Comparison of ENCODE assay signal across 39 cellular contexts in the genomic region with DNA sequence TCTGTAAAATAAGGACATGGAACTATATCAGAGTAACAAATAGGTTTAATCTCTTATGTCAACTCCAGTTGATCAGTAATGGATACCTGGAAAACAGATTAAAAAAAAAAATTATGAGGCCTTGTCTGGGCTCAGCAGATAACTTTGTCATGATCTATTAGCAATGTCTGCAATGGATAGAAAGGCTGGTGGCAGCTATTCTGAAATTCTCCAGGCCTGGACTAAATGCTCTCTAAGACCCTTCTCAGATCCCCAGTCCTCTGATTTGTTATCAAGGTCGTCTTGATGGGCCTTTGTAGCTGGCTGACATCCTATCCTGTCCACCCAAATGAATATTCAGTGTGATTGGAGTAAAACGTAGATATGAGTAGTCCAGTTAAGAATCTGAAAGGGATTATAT. TPM values are rescaled to one million over a fixed set of nuclear protein-coding genes. Genes with fewer than 3 reads are reported as not detected.
"Had no signal": no experiment of that assay in that cellular context is flagged by ENCODE, and none has a peak within 500 bp of the region (broad histone marks: within the 10 kb centered on the region; RNA-seq: fewer than 3 reads in every experiment).

No MANE protein-coding gene starts in this region.

- H3K4me1 ChIP-seq: body of pancreas, breast epithelium had no signal

- H3K4me3 Mint-ChIP-seq: activated B cell treated with CpG ODN at 0.5 μM for 24 hours; activated CD4-positive, alpha-beta memory T cell treated with anti-CD3 and anti-CD28 coated beads for 36 hours; activated CD4-positive, alpha-beta T cell treated with anti-CD3 and anti-CD28 coated beads, Interleukin-2, amount 10 ng/mL, durations not matched to agents 24 days and 14 days; activated CD8-positive, alpha-beta T cell treated with anti-CD3 and anti-CD28 coated beads for 36 hours; activated naive CD4-positive, alpha-beta T cell treated with anti-CD3 and anti-CD28 coated beads for 36 hours; activated naive CD8-positive, alpha-beta T cell treated with anti-CD3 and anti-CD28 coated beads for 36 hours; activated T-cell treated with anti-CD3 and anti-CD28 coated beads, Interleukin-2, amount 50 U/mL, for 4 hours; activated T-cell treated with anti-CD3 and anti-CD28 coated beads, Interleukin-2, amount 50 U/mL, for 72 hours; activated T-helper 1 cell treated with anti-CD3 and anti-CD28 coated beads, Interleukin-12 subunit alpha, Interleukin-12 subunit beta, Interleukin-2, Interleukin-4 antibody, amounts not matched to agents 30 ng/mL and 10 ng/mL and 1 ng/mL, durations not matched to agents 14 hours and 24 hours and 36 hours; activated T-helper 17 cell treated with anti-CD3 and anti-CD28 coated beads, Interleukin-2, amount 50 U/mL, for 72 hours; central memory CD8-positive, alpha-beta T cell; T-helper 1 cell treated with Interleukin-12 subunit alpha and Interleukin-12 subunit beta and Interleukin-4 antibody, amounts not matched to agents 30 μg/mL and 1 μg/mL, for 36 hours; T-helper 2 cell treated with Interferon-gamma antibody and Interleukin-4, amounts not matched to agents 5 μg/mL and 100 μg/mL, for 36 hours had no signal

- DNase-seq: activated B cell treated with CpG ODN at 0.5 μM for 24 hours; activated CD4-positive, alpha-beta memory T cell treated with anti-CD3 and anti-CD28 coated beads for 36 hours; activated CD4-positive, alpha-beta T cell treated with anti-CD3 and anti-CD28 coated beads for 4 hours; activated CD4-positive, alpha-beta T cell treated with anti-CD3 and anti-CD28 coated beads, Interleukin-2, amount 10 ng/mL, durations not matched to agents 24 days and 14 days; activated CD4-positive, alpha-beta T cell treated with anti-CD3 and anti-CD28 coated beads, Interleukin-2, amount 50 U/mL, for 1 hour; activated CD4-positive, alpha-beta T cell treated with anti-CD3 and anti-CD28 coated beads, Interleukin-2, amount 50 U/mL, for 4 hours; activated CD4-positive, CD25-positive, alpha-beta regulatory T cell treated with anti-CD3 and anti-CD28 coated beads, Interleukin-2, amount 50 U/mL, for 72 hours; activated CD8-positive, alpha-beta memory T cell treated with anti-CD3 and anti-CD28 coated beads, Interleukin-2, amount 50 U/mL, for 4 hours; activated CD8-positive, alpha-beta T cell treated with anti-CD3 and anti-CD28 coated beads for 36 hours; activated effector memory CD4-positive, alpha-beta T cell treated with anti-CD3 and anti-CD28 coated beads, Interleukin-2, amount 50 U/mL, for 16 hours; activated gamma-delta T cell treated with Interleukin-2 at 50 U/mL for 16 hours; activated naive CD4-positive, alpha-beta T cell; activated naive CD4-positive, alpha-beta T cell treated with anti-CD3 and anti-CD28 coated beads for 36 hours; activated naive CD4-positive, alpha-beta T cell treated with anti-CD3 and anti-CD28 coated beads, Interleukin-2, amount 50 U/mL, for 16 hours; activated naive CD8-positive, alpha-beta T cell treated with anti-CD3 and anti-CD28 coated beads for 36 hours; activated T-cell treated with anti-CD3 and anti-CD28 coated beads for 4 hours; activated T-cell treated with anti-CD3 and anti-CD28 coated beads, Interleukin-2, amount 50 U/mL, for 1 hour; activated T-cell treated with anti-CD3 and anti-CD28 coated beads, Interleukin-2, amount 50 U/mL, for 4 hours; activated T-cell treated with anti-CD3 and anti-CD28 coated beads, Interleukin-2, amount 50 U/mL, for 72 hours; adrenal gland; amniotic stem cell; aorta; body of pancreas; brain microvascular endothelial cell; caudate nucleus; cerebellar nuclear complex; T-helper 2 cell; T-helper 9 cell had no signal

- ATAC-seq: activated CD8-positive, alpha-beta T cell treated with anti-CD3 and anti-CD28 coated beads for 36 hours; activated naive CD4-positive, alpha-beta T cell treated with anti-CD3 and anti-CD28 coated beads, Interleukin-2, amount 50 U/mL, for 72 hours; activated T-cell treated with anti-CD3 and anti-CD28 coated beads, Interleukin-2, amount 50 U/mL, for 4 hours; activated T-cell treated with anti-CD3 and anti-CD28 coated beads, Interleukin-2, amount 50 U/mL, for 72 hours; activated T-helper 17 cell treated with anti-CD3 and anti-CD28 coated beads, Interleukin-2, amount 50 U/mL, for 72 hours; body of pancreas had no signal

- H3K36me3 ChIP-seq: adrenal gland, brain microvascular endothelial cell, breast epithelium had no signal

- H3K9me3 ChIP-seq: adrenal gland, body of pancreas, breast epithelium had no signal

- H3K27ac Mint-ChIP-seq: activated B cell treated with CpG ODN at 0.5 μM for 24 hours; activated CD4-positive, alpha-beta memory T cell treated with anti-CD3 and anti-CD28 coated beads for 36 hours; activated CD4-positive, alpha-beta T cell treated with anti-CD3 and anti-CD28 coated beads, Interleukin-2, amount 10 ng/mL, durations not matched to agents 24 days and 14 days; activated CD8-positive, alpha-beta T cell treated with anti-CD3 and anti-CD28 coated beads for 36 hours; activated naive CD4-positive, alpha-beta T cell treated with anti-CD3 and anti-CD28 coated beads for 36 hours; activated naive CD4-positive, alpha-beta T cell treated with anti-CD3 and anti-CD28 coated beads, Interleukin-2, amount 50 U/mL, for 72 hours; activated naive CD8-positive, alpha-beta T cell treated with anti-CD3 and anti-CD28 coated beads for 36 hours; activated T-cell treated with anti-CD3 and anti-CD28 coated beads, Interleukin-2, amount 50 U/mL, for 72 hours; activated T-helper 1 cell treated with anti-CD3 and anti-CD28 coated beads, Interleukin-12 subunit alpha, Interleukin-12 subunit beta, Interleukin-2, Interleukin-4 antibody, amounts not matched to agents 30 ng/mL and 10 ng/mL and 1 ng/mL, durations not matched to agents 14 hours and 24 hours and 36 hours; activated T-helper 17 cell treated with anti-CD3 and anti-CD28 coated beads, Interleukin-2, amount 50 U/mL, for 72 hours; T-helper 1 cell treated with Interleukin-12 subunit alpha and Interleukin-12 subunit beta and Interleukin-4 antibody, amounts not matched to agents 30 μg/mL and 1 μg/mL, for 36 hours; T-helper 2 cell treated with Interferon-gamma antibody and Interleukin-4, amounts not matched to agents 5 μg/mL and 100 μg/mL, for 36 hours had no signal

- H3K27me3 Mint-ChIP-seq: activated B cell treated with CpG ODN at 0.5 μM for 24 hours; activated CD4-positive, alpha-beta memory T cell treated with anti-CD3 and anti-CD28 coated beads for 36 hours; activated CD4-positive, alpha-beta T cell treated with anti-CD3 and anti-CD28 coated beads, Interleukin-2, amount 10 ng/mL, durations not matched to agents 24 days and 14 days; activated CD8-positive, alpha-beta T cell treated with anti-CD3 and anti-CD28 coated beads for 36 hours; activated naive CD8-positive, alpha-beta T cell treated with anti-CD3 and anti-CD28 coated beads for 36 hours; activated T-helper 17 cell treated with anti-CD3 and anti-CD28 coated beads, Interleukin-2, amount 50 U/mL, for 72 hours; central memory CD8-positive, alpha-beta T cell had no signal

- H3K27me3 ChIP-seq: adrenal gland, body of pancreas, brain microvascular endothelial cell, breast epithelium had no signal

- H3K4me3 ChIP-seq: adrenal gland, body of pancreas, breast epithelium had no signal

- H3K27ac ChIP-seq: adrenal gland, body of pancreas, brain microvascular endothelial cell, breast epithelium, VCaP had no signal

- H3K4me1 Mint-ChIP-seq: activated B cell treated with CpG ODN at 0.5 μM for 24 hours; activated CD4-positive, alpha-beta T cell treated with anti-CD3 and anti-CD28 coated beads, Interleukin-2, amount 10 ng/mL, durations not matched to agents 24 days and 14 days; activated naive CD8-positive, alpha-beta T cell treated with anti-CD3 and anti-CD28 coated beads for 36 hours; activated T-helper 17 cell treated with anti-CD3 and anti-CD28 coated beads, Interleukin-2, amount 50 U/mL, for 72 hours; central memory CD8-positive, alpha-beta T cell had no signal

- H3K36me3 Mint-ChIP-seq: activated CD4-positive, alpha-beta memory T cell treated with anti-CD3 and anti-CD28 coated beads for 36 hours; activated naive CD4-positive, alpha-beta T cell treated with anti-CD3 and anti-CD28 coated beads, Interleukin-2, amount 50 U/mL, for 72 hours; activated naive CD8-positive, alpha-beta T cell treated with anti-CD3 and anti-CD28 coated beads for 36 hours had no signal

- H3K9me3 Mint-ChIP-seq: activated B cell treated with CpG ODN at 0.5 μM for 24 hours; activated CD4-positive, alpha-beta memory T cell treated with anti-CD3 and anti-CD28 coated beads for 36 hours; activated CD4-positive, alpha-beta T cell treated with anti-CD3 and anti-CD28 coated beads, Interleukin-2, amount 10 ng/mL, durations not matched to agents 24 days and 14 days; activated CD8-positive, alpha-beta T cell treated with anti-CD3 and anti-CD28 coated beads for 36 hours; activated naive CD8-positive, alpha-beta T cell treated with anti-CD3 and anti-CD28 coated beads for 36 hours; T-helper 2 cell treated with Interferon-gamma antibody and Interleukin-4, amounts not matched to agents 5 μg/mL and 100 μg/mL, for 36 hours had no signal

RNA-seq across cellular contexts. Expression of gene LRTM1, which starts 13.7 kb away (rescaled TPM):
- total RNA-seq: activated B cell treated with CpG ODN at 0.5 μM for 24 hours; activated CD4-positive, alpha-beta memory T cell treated with anti-CD3 and anti-CD28 coated beads for 36 hours; activated CD4-positive, alpha-beta T cell treated with anti-CD3 and anti-CD28 coated beads, Interleukin-2, amount 10 ng/mL, durations not matched to agents 24 days and 14 days; activated CD8-positive, alpha-beta memory T cell treated with anti-CD3 and anti-CD28 coated beads for 36 hours; activated CD8-positive, alpha-beta T cell treated with anti-CD3 and anti-CD28 coated beads for 36 hours; activated naive CD4-positive, alpha-beta T cell treated with anti-CD3 and anti-CD28 coated beads for 36 hours; activated naive CD4-positive, alpha-beta T cell treated with anti-CD3 and anti-CD28 coated beads, Interleukin-2, amount 50 U/mL, for 72 hours; activated naive CD8-positive, alpha-beta T cell treated with anti-CD3 and anti-CD28 coated beads for 36 hours; activated T-cell treated with anti-CD3 and anti-CD28 coated beads, Interleukin-2, amount 50 U/mL, for 4 hours; activated T-cell treated with anti-CD3 and anti-CD28 coated beads, Interleukin-2, amount 50 U/mL, for 72 hours; activated T-helper 1 cell treated with anti-CD3 and anti-CD28 coated beads, Interleukin-12 subunit alpha, Interleukin-12 subunit beta, Interleukin-2, Interleukin-4 antibody, amounts not matched to agents 30 ng/mL and 10 ng/mL and 1 ng/mL, durations not matched to agents 14 hours and 24 hours and 36 hours; activated T-helper 17 cell treated with anti-CD3 and anti-CD28 coated beads, Interleukin-2, amount 50 U/mL, for 72 hours; adrenal gland; aorta; astrocyte; body of pancreas; breast epithelium; chondrocyte had no signal
- polyA plus RNA-seq: aorta had no signal
